8 cellular contexts compared by ENCODE assay signal in the genomic region with DNA sequence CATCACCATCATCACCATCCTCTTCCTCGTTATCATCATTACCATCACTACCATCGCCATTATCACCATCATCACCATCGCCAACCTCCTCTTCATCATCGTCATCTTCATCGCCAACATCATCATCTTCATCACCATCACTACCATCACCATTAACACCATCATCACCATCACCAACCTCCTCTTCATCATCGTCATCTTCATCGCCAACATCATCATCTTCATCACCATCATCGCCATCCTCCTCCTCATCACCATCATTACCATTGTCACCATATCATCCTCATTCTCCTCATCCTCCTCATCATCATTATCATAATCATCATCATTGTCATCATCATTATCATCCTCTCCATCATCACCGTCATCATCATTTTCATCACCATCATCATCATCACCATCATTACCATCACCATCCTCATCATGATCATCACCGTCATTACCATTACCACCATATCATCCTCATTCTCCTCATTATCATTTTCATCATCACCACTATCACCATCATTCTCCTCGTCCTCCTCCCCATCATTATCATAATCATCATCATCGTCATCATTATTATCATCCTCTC.
"Had no signal": no experiment of that assay in that cellular context is flagged by ENCODE, and none has a peak within 500 bp of the region (broad histone marks: within the 10 kb centered on the region; RNA-seq: fewer than 3 reads in every experiment).

No MANE protein-coding gene starts in this region.

- H3K27ac ChIP-seq: GM23248, HL-60 had no signal

- FAIRE-seq: H54 had no signal

- H2AFZ ChIP-seq: GM23248 had no signal

- H3K4me3 ChIP-seq: GM23248 had no signal

- H3K9ac ChIP-seq: GM23248 had no signal

- DNase-seq: GM23248, GOT3, H9, HCEC 1CT, HFFc6, KG1 had no signal
